ENCODE assay signal across 9 cellular contexts in genomic region chr16:2983706-2984136, GRCh38. TPM values are rescaled to one million over a fixed set of nuclear protein-coding genes. Genes with fewer than 3 reads are reported as not detected.
A peak's percentile ranks its signal among the peaks of the same experiment; 100 is the strongest.
DNase-seq lines count a peak whose midpoint lies in the region; ATAC-seq, FAIRE-seq and TF ChIP-seq lines count a peak whose summit lies in the region.
"Had no signal": no experiment of that assay in that cellular context is flagged by ENCODE, and none has a peak within 500 bp of the region (broad histone marks: within the 10 kb centered on the region; RNA-seq: fewer than 3 reads in every experiment).

No MANE protein-coding gene starts in this region.

- no peaks in the 10 kb centered on the region for H4K20me1 ChIP-seq in astrocyte (ENCODE audit: insufficient read depth, low read length)

- no peaks in the 10 kb centered on the region for H3K9me3 ChIP-seq in A673 (ENCODE audit: low read depth, low read length, poor library complexity, severe bottlenecking)
- H3K9me3 ChIP-seq in astrocyte (ENCODE audit: insufficient read depth, low read depth, low read length) = no peaks in the 10 kb centered on the region
- H3K9me3 ChIP-seq in skeletal muscle tissue (ENCODE audit: control insufficient read depth in 3 of 3, low read length in 3 of 3) = no peaks in the 10 kb centered on the region

- H3K4me1 ChIP-seq in A673 (ENCODE audit: insufficient read depth, low read length, poor library complexity, severe bottlenecking) = peaks cover 10% of the 10 kb centered on the region
- peaks cover 17% of the 10 kb centered on the region for H3K4me1 ChIP-seq in astrocyte (ENCODE audit: insufficient read depth, low read length)
- H3K4me1 ChIP-seq in skeletal muscle tissue (ENCODE audit: control insufficient read depth in 3 of 3, insufficient read depth in 3 of 3, low read length in 3 of 3) = peaks cover 30 to 48% (median 37%) of the 10 kb centered on the region in 3 donors

- no peaks in the 10 kb centered on the region for H3K36me3 Mint-ChIP-seq in astrocyte (ENCODE audit: low read depth, unreplicated experiment)

- H3K4me2 ChIP-seq in astrocyte (ENCODE audit: low read length) = peak overlapping the region; percentile 69

- no peak overlapping the region for H3K27ac Mint-ChIP-seq in astrocyte (ENCODE audit: unreplicated experiment)

- peak overlapping the region; percentile 9 for H3K9ac ChIP-seq in astrocyte (ENCODE audit: low read length)
- H3K9ac ChIP-seq in skeletal muscle tissue (ENCODE audit: low read depth in 1 of 3, low read length in 3 of 3) = peak overlapping the region in 2 of 3 donors; percentile 40 to 50

- H3K79me2 ChIP-seq in astrocyte (ENCODE audit: insufficient read depth, low read length) = peaks cover 6% of the 10 kb centered on the region

- no peak for ATAC-seq in HG03378 (IDR thresholded peaks at IDR 0.05; ENCODE audit: unreplicated experiment)

- H3K4me3 Mint-ChIP-seq in astrocyte (ENCODE audit: unreplicated experiment) = peak overlapping the region; percentile 40

- H3K4me3 ChIP-seq in A673 (ENCODE audit: low read depth, low read length, poor library complexity, severe bottlenecking) (no peak overlapping the region), NB4 (ENCODE audit: low read depth, low read length) (no peak overlapping the region), astrocyte (ENCODE audit: insufficient read depth, low read depth, low read length) (no peak overlapping the region), skeletal muscle tissue (ENCODE audit: low read length in 3 of 3) (peak overlapping the region in 1 of 3 donors; percentile 35)

- CTCF ChIA-PET in A673 (lab: Charles Lee) = no interaction called here

- POLR2A ChIA-PET in A673 (lab: Charles Lee; ENCODE audit: low non-redundant PET) = no interaction called here

- H3K27me3 ChIP-seq in A673 (replicated peaks; ENCODE audit: insufficient read depth, low read depth, low read length, poor library complexity) (no peaks in the 10 kb centered on the region), astrocyte (ENCODE audit: insufficient read depth, low read length) (no peaks in the 10 kb centered on the region), skeletal muscle tissue (ENCODE audit: control insufficient read depth in 3 of 3, insufficient read depth in 3 of 3, low read length in 3 of 3) (peaks cover 5 to 10% (median 6%) of the 10 kb centered on the region in 3 donors)

- H3K27ac ChIP-seq in A673 (ENCODE audit: low read depth, low read length, poor library complexity, severe bottlenecking) = no peak overlapping the region
- H3K27ac ChIP-seq in astrocyte (ENCODE audit: low read depth, low read length) = no peak overlapping the region
- no peak overlapping the region for H3K27ac ChIP-seq in skeletal muscle tissue (ENCODE audit: low read depth, low read length)

- peaks cover 3% of the 10 kb centered on the region for H3K4me1 Mint-ChIP-seq in astrocyte (ENCODE audit: low read depth, unreplicated experiment)

- no TSS peak for BruUV-seq in A673 (replicated peaks; lab: Mats Ljungman, UMichigan)

- H3K27me3 Mint-ChIP-seq in astrocyte (ENCODE audit: low read depth, unreplicated experiment) = peaks cover 10% of the 10 kb centered on the region

- FAIRE-seq in GM12891 (lab: Jason Lieb, UNC) (peak; percentile 40), astrocyte (lab: Jason Lieb, UNC) (no peak)

- H3K9me3 Mint-ChIP-seq in astrocyte (ENCODE audit: unreplicated experiment) = no peaks in the 10 kb centered on the region

- TF ChIP-seq POLR2A in GM12891 (IDR thresholded peaks at IDR 0.05; ENCODE audit: low read depth, low read length) (no peak), NB4 (IDR thresholded peaks at IDR 0.05; ENCODE audit: extremely low read depth, insufficient read length) (no peak)

- H3K36me3 ChIP-seq in A673 (ENCODE audit: insufficient read depth, low read length, poor library complexity, severe bottlenecking) = no peaks in the 10 kb centered on the region
- no peaks in the 10 kb centered on the region for H3K36me3 ChIP-seq in astrocyte (ENCODE audit: insufficient read depth, low read length)
- no peaks in the 10 kb centered on the region for H3K36me3 ChIP-seq in skeletal muscle tissue (ENCODE audit: control insufficient read depth in 3 of 3, insufficient read depth in 3 of 3, low read length in 3 of 3)

- TF ChIP-seq CTCF in A673 (conservative IDR thresholded peaks at IDR 0.05; ENCODE audit: low read depth, low read length) (peak; percentile 72), NB4 (IDR thresholded peaks at IDR 0.05; ENCODE audit: low read depth, low read length) (peak; percentile 60), astrocyte (IDR thresholded peaks at IDR 0.05; ENCODE audit: insufficient read depth, low read depth, low read length) (peak; percentile 61)

- intact Hi-C loops in A673 (cut with micrococcal nuclease; ENCODE audit: unreplicated experiment) = no loop called here

- H2AFZ ChIP-seq in astrocyte (ENCODE audit: low read depth, low read length) = peak overlapping the region; percentile 73

- peak; percentile 88 for DNase-seq in A673 (ENCODE audit: low spot score)
- peak; percentile 92 for DNase-seq in GM12891 (ENCODE audit: insufficient read length, low spot score)
- DNase-seq in NB4 (ENCODE audit: low read depth) = peak; percentile 81
- DNase-seq in T-helper 9 cell = peak; percentile 62
- peak; percentile 50 for DNase-seq in astrocyte (ENCODE audit: low read depth)
- DNase-seq in hippocampal formation (lab: John Stamatoyannopoulos, UW) = peak; percentile 49 to 67

TF ChIP-seq in GM12891, 5 proteins besides CTCF, POLR2A, EP300 and RAD21:
- TF ChIP-seq TAF1 (IDR thresholded peaks at IDR 0.05; ENCODE audit: low read depth, low read length) = no peak
- TF ChIP-seq PAX5 (IDR thresholded peaks at IDR 0.05; ENCODE audit: insufficient read depth, low read length, severe bottlenecking) = no peak
- no peak for TF ChIP-seq POLR2AphosphoS5 (IDR thresholded peaks at IDR 0.05; ENCODE audit: low read depth, low read length)
- TF ChIP-seq SPI1 (IDR thresholded peaks at IDR 0.05; ENCODE audit: low read depth, low read length) = no peak
- no peak for TF ChIP-seq POU2F2 (IDR thresholded peaks at IDR 0.05; ENCODE audit: low read depth, low read length)
TF ChIP-seq in GM12891: peak in this region for 0.

RNA-seq across cellular contexts. Expression of gene PKMYT1, which starts 3.5 kb away (rescaled TPM):
- total RNA-seq in A673 (2021) (120 and 128 TPM in 2 replicates), astrocyte (3.9 TPM in 2 replicates), skeletal muscle tissue (2.1 TPM)
- 21.4 TPM for polyA plus RNA-seq in GM12891 (2012; ENCODE audit: low read depth, missing spikeins)

RNA-seq across cellular contexts. Expression of gene PAQR4, which starts 14.6 kb away (rescaled TPM):
- 46.5 and 49.7 TPM in 2 replicates for total RNA-seq in A673 (2021)
- polyA plus RNA-seq in GM12891 (2012; ENCODE audit: low read depth, missing spikeins) = 8.9 TPM
- total RNA-seq in astrocyte = 4.8 and 5.4 TPM in 2 replicates
- 2.1 TPM for total RNA-seq in skeletal muscle tissue

RNA-seq across cellular contexts. Expression of gene KREMEN2, which starts 19.6 kb away (rescaled TPM):
- total RNA-seq in A673 (2021) (0.49 and 1.6 TPM in 2 replicates), astrocyte (7.5 and 8.0 TPM in 2 replicates), skeletal muscle tissue (1.6 TPM)
- 0.44 TPM for polyA plus RNA-seq in GM12891 (2012; ENCODE audit: low read depth, missing spikeins)

RNA-seq across cellular contexts. Expression of gene CLDN9, which starts 29.0 kb away (rescaled TPM):
- total RNA-seq in A673 (2021) (not detected in 2 replicates), astrocyte (0.14 and 0.48 TPM in 2 replicates), skeletal muscle tissue (not detected)
- 0.04 TPM for polyA plus RNA-seq in GM12891 (2012; ENCODE audit: low read depth, missing spikeins)
- total RNA-seq: temporal lobe had no signal

RNA-seq across cellular contexts. Expression of gene CLDN6, which starts 34.3 kb away (rescaled TPM):
- total RNA-seq in A673 (2021) (0.21 and 0.31 TPM in 2 replicates), astrocyte (449 and 584 TPM in 2 replicates), skeletal muscle tissue (not detected)
- not detected for polyA plus RNA-seq in GM12891 (2012; ENCODE audit: low read depth, missing spikeins)

Comparison
In these comparisons a context has a peak if more than half of its experiments do, and no peak if none do; other contexts are left out.
1. RNA of gene PKMYT1, which starts 3.5 kb away (total RNA-seq): 120 to 128 TPM in A673; 3.9 TPM in astrocyte and 2.1 TPM in skeletal muscle tissue (single experiment); every median in the first group is over 10 times any median in the second.
2. Peak in every context shown above with its lines, with median percentiles within 50 percentile points of each other: DNase-seq and CTCF ChIP-seq.